ENCODE assay signal across 11 cellular contexts in genomic region chr1:200896571-200897187, GRCh38. TPM values are rescaled to one million over a fixed set of nuclear protein-coding genes. Genes with fewer than 3 reads are reported as not detected.
DNase-seq lines count a peak whose midpoint lies in the region; ATAC-seq, FAIRE-seq and TF ChIP-seq lines count a peak whose summit lies in the region.
"Had no signal": no experiment of that assay in that cellular context is flagged by ENCODE, and none has a peak within 500 bp of the region (broad histone marks: within the 10 kb centered on the region; RNA-seq: fewer than 3 reads in every experiment).

No MANE protein-coding gene starts in this region.

- peaks cover 35% of the 10 kb centered on the region for H3K36me3 ChIP-seq in PC-3 (ENCODE audit: low read depth, low read length)
- peaks cover 28 to 38% of the 10 kb centered on the region in 2 experiments for H3K36me3 ChIP-seq in trophoblast cell (ENCODE audit: control insufficient read depth in 1 of 2, insufficient read depth in 2 of 2, low read length in 2 of 2)

- H3K27me3 ChIP-seq in PC-3 (ENCODE audit: low read length) (no peaks in the 10 kb centered on the region), trophoblast cell (ENCODE audit: insufficient read depth, low read length) (no peaks in the 10 kb centered on the region)

- H3K79me1 ChIP-seq in trophoblast cell (ENCODE audit: low read length): peaks cover 45% of the 10 kb centered on the region

- no peak overlapping the region for H3K23ac ChIP-seq in trophoblast cell (ENCODE audit: low read length)

- H3K9me3 ChIP-seq in PC-3 (ENCODE audit: low read length) (no peaks in the 10 kb centered on the region), trophoblast cell (ENCODE audit: insufficient read depth, low read depth, low read length) (no peaks in the 10 kb centered on the region)

- H3K27me3 Mint-ChIP-seq in activated T-cell treated with anti-CD3 and anti-CD28 coated beads, Interleukin-2, amount 50 U/mL, for 24 hours: peaks cover 79% of the 10 kb centered on the region
- H3K27me3 Mint-ChIP-seq in T-helper 2 cell treated with Interferon-gamma antibody and Interleukin-4, amounts not matched to agents 5 μg/mL and 100 μg/mL, for 36 hours (ENCODE audit: low read depth): peaks cover 44% of the 10 kb centered on the region

- no peaks in the 10 kb centered on the region for H3K9me2 ChIP-seq in PC-3 (replicated peaks; ENCODE audit: low read length)

- TF ChIP-seq CTCF in PC-3 (conservative IDR thresholded peaks at IDR 0.05; ENCODE audit: low read depth, low read length): no peak
- TF ChIP-seq CTCF in fibroblast of the aortic adventitia (IDR thresholded peaks at IDR 0.05; ENCODE audit: insufficient read depth, low read length): no peak
- TF ChIP-seq CTCF in GM13976 (IDR thresholded peaks at IDR 0.05; ENCODE audit: borderline replicate concordance, control extremely low read depth, extremely low read depth, insufficient read depth, missing control alignments): no peak

- H3K14ac ChIP-seq in trophoblast cell (ENCODE audit: low read length): no peak overlapping the region

- ATAC-seq in PC-3: peak; percentile 62

- H2AFZ ChIP-seq in PC-3 (ENCODE audit: low read length): peak overlapping the region; percentile 36
- H2AFZ ChIP-seq in trophoblast cell (ENCODE audit: insufficient read depth, low read length, poor library complexity): no peak overlapping the region

- peaks cover 11% of the 10 kb centered on the region for H4K20me1 ChIP-seq in PC-3 (ENCODE audit: low read length)

- H3F3A ChIP-seq in PC-3 (ENCODE audit: low read length, unreplicated experiment): peaks cover 13% of the 10 kb centered on the region

- no TSS peak for BruUV-seq in PC-3 (replicated peaks; lab: Mats Ljungman, UMichigan)

- peak overlapping the region; percentile 74 for H3K27ac ChIP-seq in PC-3 (ENCODE audit: low read length)
- peak overlapping the region; percentile 82 for H3K27ac ChIP-seq in trophoblast cell (ENCODE audit: low read depth, low read length)

- H2BK12ac ChIP-seq in trophoblast cell (ENCODE audit: low read length): no peak overlapping the region

- H3K9ac ChIP-seq in PC-3 (ENCODE audit: low read length) (peak overlapping the region; percentile 39), trophoblast cell (ENCODE audit: low read length) (no peak overlapping the region)

- FAIRE-seq in H54 (lab: Jason Lieb, UNC): no peak
- FAIRE-seq: G401.6 had no signal

- intact Hi-C loops in PC-3 (cut with micrococcal nuclease): no loop called here

- peaks cover 65% of the 10 kb centered on the region for H3K4me1 ChIP-seq in PC-3 (ENCODE audit: insufficient read depth, low read length)
- H3K4me1 ChIP-seq in trophoblast cell (ENCODE audit: control insufficient read depth in 1 of 2, insufficient read depth in 2 of 2, low read length in 2 of 2): peaks cover 62 to 75% of the 10 kb centered on the region in 2 experiments

- no peak overlapping the region for H4K12ac ChIP-seq in trophoblast cell (ENCODE audit: low read depth, low read length)

- H3K18ac ChIP-seq in trophoblast cell (ENCODE audit: low read length): peak overlapping the region; percentile 13

- TF ChIP-seq POLR2A in H54 (IDR thresholded peaks at IDR 0.05; ENCODE audit: low read depth, low read length): no peak

- WGBS in trophoblast cell (ENCODE audit: extremely low coverage, insufficient coverage, insufficient read length): no CpG with 5 or more reads among the region's 10 CpGs

- H4K8ac ChIP-seq in trophoblast cell (ENCODE audit: low read depth, low read length): no peak overlapping the region

- POLR2A ChIA-PET in PC-3 (lab: Charles Lee; ENCODE audit: unreplicated experiment): interaction anchor here (0.6 to 1.5 kb wide), 3 partner anchors 11 to 277 kb away, joined by 4 to 5 read pairs (median 4); no protein-coding TSS in a partner anchor

- no peak overlapping the region for H2AK5ac ChIP-seq in trophoblast cell (ENCODE audit: low read length)

- peak overlapping the region; percentile 0 for H2BK5ac ChIP-seq in trophoblast cell (ENCODE audit: low read depth, low read length, poor library complexity)

- H4K91ac ChIP-seq in trophoblast cell (ENCODE audit: low read depth, low read length): peak overlapping the region; percentile 84

- H3K4me2 ChIP-seq in PC-3 (ENCODE audit: low read length) (peak overlapping the region; percentile 86), trophoblast cell (ENCODE audit: low read length) (peak overlapping the region; percentile 52)

- H3K36me3 Mint-ChIP-seq in activated T-cell treated with anti-CD3 and anti-CD28 coated beads, Interleukin-2, amount 50 U/mL, for 24 hours (ENCODE audit: low read depth): no peaks in the 10 kb centered on the region
- H3K36me3 Mint-ChIP-seq in T-helper 2 cell treated with Interferon-gamma antibody and Interleukin-4, amounts not matched to agents 5 μg/mL and 100 μg/mL, for 36 hours (ENCODE audit: low read depth): no peaks in the 10 kb centered on the region

- H3K79me2 ChIP-seq in PC-3 (ENCODE audit: low read length) (peaks cover 72% of the 10 kb centered on the region), trophoblast cell (ENCODE audit: control insufficient read depth, insufficient read depth, low read length, poor library complexity) (peaks cover 34% of the 10 kb centered on the region)

- H3K4me3 Mint-ChIP-seq in activated T-cell treated with anti-CD3 and anti-CD28 coated beads, Interleukin-2, amount 50 U/mL, for 24 hours: no peak overlapping the region
- no peak overlapping the region for H3K4me3 Mint-ChIP-seq in T-helper 2 cell treated with Interferon-gamma antibody and Interleukin-4, amounts not matched to agents 5 μg/mL and 100 μg/mL, for 36 hours

- in situ Hi-C loops in GM13976 (cut with MboI; ENCODE audit: low sequenced_read_pairs, unreplicated experiment): no loop called here

- H3K27ac Mint-ChIP-seq in activated T-cell treated with anti-CD3 and anti-CD28 coated beads, Interleukin-2, amount 50 U/mL, for 24 hours: no peak overlapping the region
- H3K27ac Mint-ChIP-seq in T-helper 2 cell treated with Interferon-gamma antibody and Interleukin-4, amounts not matched to agents 5 μg/mL and 100 μg/mL, for 36 hours: no peak overlapping the region

- CTCF ChIA-PET in PC-3 (lab: Charles Lee): interaction anchor here (1.1 to 1.2 kb wide), 4 partner anchors 11 to 539 kb away, joined by 3 to 14 read pairs (median 8); no protein-coding TSS in a partner anchor

- DNase-seq in H54 (ENCODE audit: insufficient read length, low spot score) (peak; percentile 54), PC-3 (peak; percentile 100), fibroblast of the aortic adventitia (ENCODE audit: low read depth) (peak; percentile 28), trophoblast cell (peak; percentile 86 to 91), GM13976 (ENCODE audit: low spot score) (no peak), T1000 (lab: John Stamatoyannopoulos, UW) (no peak)
- no peak for DNase-seq in activated T-cell treated with anti-CD3 and anti-CD28 coated beads, Interleukin-2, amount 50 U/mL, for 24 hours
- DNase-seq in T-helper 2 cell treated with Interferon-gamma antibody and Interleukin-4, amounts not matched to agents 5 μg/mL and 100 μg/mL, for 36 hours (ENCODE audit: low spot score): no peak

- H3K4ac ChIP-seq in trophoblast cell (ENCODE audit: low read depth, low read length): peak overlapping the region; percentile 41

- H3K4me3 ChIP-seq in PC-3 (ENCODE audit: low read length) (peak overlapping the region; percentile 67), fibroblast of the aortic adventitia (ENCODE audit: low read depth, low read length) (no peak overlapping the region), trophoblast cell (ENCODE audit: low read depth, low read length) (no peak overlapping the region)

- H2BK120ac ChIP-seq in trophoblast cell (ENCODE audit: insufficient read depth, low read length, poor library complexity): peak overlapping the region; percentile 71

- H3K9me3 Mint-ChIP-seq in activated T-cell treated with anti-CD3 and anti-CD28 coated beads, Interleukin-2, amount 50 U/mL, for 24 hours: no peaks in the 10 kb centered on the region
- no peaks in the 10 kb centered on the region for H3K9me3 Mint-ChIP-seq in T-helper 2 cell treated with Interferon-gamma antibody and Interleukin-4, amounts not matched to agents 5 μg/mL and 100 μg/mL, for 36 hours

- H3K4me1 Mint-ChIP-seq in activated T-cell treated with anti-CD3 and anti-CD28 coated beads, Interleukin-2, amount 50 U/mL, for 24 hours (ENCODE audit: low read depth): peaks cover 7% of the 10 kb centered on the region
- H3K4me1 Mint-ChIP-seq in T-helper 2 cell treated with Interferon-gamma antibody and Interleukin-4, amounts not matched to agents 5 μg/mL and 100 μg/mL, for 36 hours (ENCODE audit: low read depth): no peaks in the 10 kb centered on the region

RNA-seq across cellular contexts. Expression of gene INAVA, which starts 2.0 kb away (rescaled TPM):
- total RNA-seq in PC-3 (2014; rRNA removed): 102 and 128 TPM in 2 replicates
- not detected in 2 replicates for total RNA-seq in fibroblast of the aortic adventitia (ENCODE audit: low replicate concordance)
- polyA plus RNA-seq in trophoblast cell (2013): 28.5 and 30.7 TPM in 2 replicates

RNA-seq across cellular contexts. Expression of gene GPR25, which starts 23.9 kb away (rescaled TPM):
- total RNA-seq in PC-3 (2014; rRNA removed) (not detected in 2 replicates), fibroblast of the aortic adventitia (ENCODE audit: low replicate concordance) (not detected in 2 replicates)
- 0.08 and 0.10 TPM in 2 replicates for polyA plus RNA-seq in trophoblast cell (2013)
- total RNA-seq: cerebellum, lower leg skin had no signal

Comparison
In these comparisons a context has a peak if more than half of its experiments do, and no peak if none do; other contexts are left out.
1. DNase-seq: peak in H54 (single experiment), PC-3 (single experiment), fibroblast of the aortic adventitia (single experiment) and trophoblast cell (2 of 2); none in activated T-cell treated with anti-CD3 and anti-CD28 coated beads, Interleukin-2, amount 50 U/mL, for 24 hours (single experiment), T-helper 2 cell treated with Interferon-gamma antibody and Interleukin-4, amounts not matched to agents 5 μg/mL and 100 μg/mL, for 36 hours (single experiment), GM13976 (single experiment) and T1000 (single experiment).
2. RNA of gene INAVA, which starts 2.0 kb away (total RNA-seq): 102 to 128 TPM in PC-3; not detected in fibroblast of the aortic adventitia; every median in the first group is over 100 times any median in the second.